Comparison of ENCODE assay signal across 19 cellular contexts in the genomic region with DNA sequence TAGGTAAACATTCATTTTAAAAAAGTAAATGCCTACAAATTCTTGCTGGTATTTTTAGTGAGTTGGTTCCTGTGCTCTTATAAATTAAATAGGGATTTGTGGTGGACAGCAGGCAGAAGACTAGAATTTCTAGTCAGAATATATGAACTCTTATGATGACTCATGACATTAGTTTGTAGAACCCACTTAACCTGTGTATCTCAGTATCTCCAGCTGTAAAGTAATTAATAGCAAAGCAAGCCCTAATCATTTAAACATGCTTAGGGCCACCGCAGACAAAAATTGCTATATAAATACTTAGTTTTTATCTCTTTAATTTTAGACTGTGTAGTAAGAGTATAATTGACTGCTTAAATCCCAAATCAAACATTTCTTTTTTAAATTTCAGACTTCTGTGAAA. TPM values are rescaled to one million over a fixed set of nuclear protein-coding genes. Genes with fewer than 3 reads are reported as not detected.
A peak's percentile ranks its signal among the peaks of the same experiment; 100 is the strongest.
DNase-seq lines count a peak whose midpoint lies in the region; ATAC-seq and TF ChIP-seq lines count a peak whose summit lies in the region.
"Had no signal": no experiment of that assay in that cellular context is flagged by ENCODE, and none has a peak within 500 bp of the region (broad histone marks: within the 10 kb centered on the region; RNA-seq: fewer than 3 reads in every experiment).

No MANE protein-coding gene starts in this region.

- DNase-seq in mammary epithelial cell: peak; percentile 21
- no peak for DNase-seq in MCF 10A (ENCODE audit: unreplicated experiment)
- DNase-seq in SK-N-SH: no peak
- DNase-seq in HAP-1 (ENCODE audit: low spot score in 2 of 2): no peak
- no peak for DNase-seq in DMS153 treated with DMSO at 0.1 percent for 48 hours (lab: John Stamatoyannopoulos, UW; ENCODE audit: unreplicated experiment)
- DNase-seq: activated CD8-positive, alpha-beta T cell treated with anti-CD3 and anti-CD28 coated beads for 36 hours; caudate nucleus; CD4-positive, alpha-beta memory T cell; effector memory CD8-positive, alpha-beta T cell; left lung; NCI-H1694 treated with DMSO at 0.1 percent for 48 hours; NCI-H446; stimulated activated CD4-positive, alpha-beta T cell treated with anti-CD3 and anti-CD28 coated beads, Interleukin-12 subunit alpha, Interleukin-12 subunit beta, amount 100 ng/mL, for 4 hours; stimulated activated naive CD4-positive, alpha-beta T cell; trophoblast cell had no signal

- dilution Hi-C loops in mammary epithelial cell (cut with HindIII; ENCODE audit: low sequenced_read_pairs): no loop called here

- H3K27me3 ChIP-seq in mammary epithelial cell (ENCODE audit: insufficient read depth, low read length): no peaks in the 10 kb centered on the region
- H3K27me3 ChIP-seq in SK-N-SH (ENCODE audit: insufficient read depth): no peaks in the 10 kb centered on the region
- no peaks in the 10 kb centered on the region for H3K27me3 ChIP-seq in iPS-20b (ENCODE audit: insufficient read depth, low read length)
- H3K27me3 ChIP-seq in HAP-1 (ENCODE audit: low read depth): no peaks in the 10 kb centered on the region
- no peaks in the 10 kb centered on the region for H3K27me3 ChIP-seq in gastroesophageal sphincter
- H3K27me3 ChIP-seq: left lung, SJSA1 had no signal

- WGBS in mammary epithelial cell (ENCODE audit: low coverage, missing lambda C conversion rate): 100% methylated on average over 1 of the region's 1 CpG
- WGBS in SK-N-SH (ENCODE audit: low lambda C conversion rate): 15% methylated on average over 1 of the region's 1 CpG
- 46 to 82% methylated on average over 1 of the region's 1 CpG for WGBS in gastroesophageal sphincter (ENCODE audit: low coverage in 1 of 2), 2 donors

- no peak overlapping the region for H3K27ac Mint-ChIP-seq in MCF 10A (ENCODE audit: low read depth, unreplicated experiment)
- H3K27ac Mint-ChIP-seq: activated CD8-positive, alpha-beta T cell treated with anti-CD3 and anti-CD28 coated beads for 36 hours; effector memory CD8-positive, alpha-beta T cell had no signal

- TF ChIP-seq RAD21 in SK-N-SH (IDR thresholded peaks at IDR 0.05; ENCODE audit: low read length): no peak

- H3K9me3 ChIP-seq in mammary epithelial cell (replicated peaks; ENCODE audit: insufficient read depth, low read length): no peaks in the 10 kb centered on the region
- no peaks in the 10 kb centered on the region for H3K9me3 ChIP-seq in SK-N-SH
- H3K9me3 ChIP-seq in iPS-20b (ENCODE audit: insufficient read depth, low read depth, low read length): no peaks in the 10 kb centered on the region
- H3K9me3 ChIP-seq in HAP-1: no peaks in the 10 kb centered on the region
- H3K9me3 ChIP-seq in gastroesophageal sphincter: no peaks in the 10 kb centered on the region
- H3K9me3 ChIP-seq: left lung, SJSA1 had no signal

- H3K4me3 ChIP-seq in mammary epithelial cell (replicated peaks in 1 of 3; ENCODE audit: insufficient read depth in 1 of 3, low read depth in 2 of 3, low read length in 3 of 3): peak overlapping the region; percentile 6 to 81 (median 79)
- no peak overlapping the region for H3K4me3 ChIP-seq in SK-N-SH (ENCODE audit: low read depth in 2 of 2, low read length in 1 of 2)
- peak overlapping the region; percentile 94; the same call in 1 of the 2 replicates for H3K4me3 ChIP-seq in iPS-20b (ENCODE audit: low read length)
- no peak overlapping the region for H3K4me3 ChIP-seq in HAP-1
- no peak overlapping the region for H3K4me3 ChIP-seq in gastroesophageal sphincter
- H3K4me3 ChIP-seq: SJSA1 had no signal

- H3K36me3 Mint-ChIP-seq in MCF 10A (ENCODE audit: insufficient read depth, unreplicated experiment): peaks cover 5% of the 10 kb centered on the region

- in situ Hi-C loops in mammary epithelial cell (cut with MboI; ENCODE audit: low sequenced_read_pairs in 2 of 2): no loop called here
- in situ Hi-C loops in HAP-1 (cut with MboI; ENCODE audit: low sequenced_read_pairs): no loop called here

- TF ChIP-seq EP300 in SK-N-SH (IDR thresholded peaks at IDR 0.05; ENCODE audit: borderline replicate concordance in 1 of 2, low read depth in 1 of 2, low read length in 1 of 2) (no peak), gastroesophageal sphincter (IDR thresholded peaks at IDR 0.05) (no peak)

- H3K27me3 Mint-ChIP-seq in MCF 10A (ENCODE audit: insufficient read depth, unreplicated experiment): no peaks in the 10 kb centered on the region
- H3K27me3 Mint-ChIP-seq: activated CD8-positive, alpha-beta T cell treated with anti-CD3 and anti-CD28 coated beads for 36 hours; CD4-positive, alpha-beta memory T cell; effector memory CD8-positive, alpha-beta T cell had no signal

- H3K27ac ChIP-seq in mammary epithelial cell (ENCODE audit: insufficient read depth, low read depth, low read length) (no peak overlapping the region), SK-N-SH (ENCODE audit: low read depth in 2 of 2, low read length in 1 of 2) (no peak overlapping the region), iPS-20b (ENCODE audit: low read length) (no peak overlapping the region), gastroesophageal sphincter (no peak overlapping the region)
- H3K27ac ChIP-seq: left lung, SJSA1 had no signal

- peaks cover 7% of the 10 kb centered on the region for H3K4me1 ChIP-seq in mammary epithelial cell (ENCODE audit: insufficient read depth, low read length)
- H3K4me1 ChIP-seq in SK-N-SH (ENCODE audit: control insufficient read depth in 1 of 2, insufficient read depth in 2 of 2, low read depth in 1 of 2, low read length in 1 of 2): peaks cover 0 to 8% of the 10 kb centered on the region in 2 experiments; a peak in 3 of 4 replicates
- no peaks in the 10 kb centered on the region; the same call in 1 of the 2 replicates for H3K4me1 ChIP-seq in iPS-20b (ENCODE audit: insufficient read depth, low read length)
- peaks cover 15% of the 10 kb centered on the region for H3K4me1 ChIP-seq in HAP-1
- peaks cover 0 to 33% (median 11%) of the 10 kb centered on the region in 3 donors for H3K4me1 ChIP-seq in gastroesophageal sphincter

- no peaks in the 10 kb centered on the region for H3K9me2 ChIP-seq in SK-N-SH

- H3K4me1 Mint-ChIP-seq in MCF 10A (ENCODE audit: insufficient read depth, unreplicated experiment): no peaks in the 10 kb centered on the region

- H4K20me1 ChIP-seq in mammary epithelial cell (ENCODE audit: insufficient read depth, low read length) (no peaks in the 10 kb centered on the region), SK-N-SH (ENCODE audit: insufficient read depth) (no peaks in the 10 kb centered on the region)

- H3K36me3 ChIP-seq in mammary epithelial cell (ENCODE audit: insufficient read depth, low read length): peaks cover 3% of the 10 kb centered on the region
- peaks cover 0 to 7% of the 10 kb centered on the region in 2 experiments for H3K36me3 ChIP-seq in SK-N-SH (replicated peaks in 1 of 2; ENCODE audit: control insufficient read depth in 1 of 2, insufficient read depth in 2 of 2, low read length in 1 of 2)
- peaks cover 30% of the 10 kb centered on the region for H3K36me3 ChIP-seq in iPS-20b (ENCODE audit: insufficient read depth, low read depth, low read length)
- H3K36me3 ChIP-seq in HAP-1 (replicated peaks): peaks cover 19% of the 10 kb centered on the region
- peaks cover 0 to 24% of the 10 kb centered on the region in 2 donors for H3K36me3 ChIP-seq in gastroesophageal sphincter

- CTCF ChIA-PET in mammary epithelial cell (lab: Charles Lee; ENCODE audit: low non-redundant PET): no interaction called here
- CTCF ChIA-PET in MCF 10A (lab: Yijun Ruan, JAX): interaction anchor here (0.8 kb wide), 1 partner anchor 194 kb away, joined by 3 read pairs; no protein-coding TSS in a partner anchor
- CTCF ChIA-PET in SK-N-SH (lab: Yijun Ruan, JAX): interaction anchor here (0.9 kb wide), 1 partner anchor 60 kb away, joined by 3 read pairs; no protein-coding TSS in a partner anchor

- POLR2A ChIA-PET in MCF 10A (lab: Yijun Ruan, JAX) (interaction anchor here (1.1 to 5.3 kb wide), 5 partner anchors 17 to 253 kb away, joined by 3 to 97 read pairs (median 22); partner anchors contain the start of gene SMAP1), SK-N-SH (lab: Yijun Ruan, JAX) (no interaction called here)

- H3K79me2 ChIP-seq in mammary epithelial cell (ENCODE audit: insufficient read depth, low read length): peaks cover 58% of the 10 kb centered on the region
- H3K79me2 ChIP-seq in SK-N-SH (ENCODE audit: insufficient read depth): peaks cover 4% of the 10 kb centered on the region

- no peak overlapping the region for H3K9ac ChIP-seq in mammary epithelial cell (ENCODE audit: insufficient read depth, low read length)
- no peak overlapping the region for H3K9ac ChIP-seq in SK-N-SH
- H3K9ac ChIP-seq in iPS-20b (ENCODE audit: low read depth, low read length): peak overlapping the region; percentile 8; the same call in 1 of the 2 replicates

- H2AFZ ChIP-seq in mammary epithelial cell (ENCODE audit: low read depth, low read length) (no peak overlapping the region), SK-N-SH (ENCODE audit: low read depth) (no peak overlapping the region)

- H3K4me3 Mint-ChIP-seq in MCF 10A (ENCODE audit: unreplicated experiment): no peak overlapping the region

- intact Hi-C loops in mammary epithelial cell (cut with micrococcal nuclease) (no loop called here), MCF 10A (cut with micrococcal nuclease) (loop anchor here (1.0 kb wide), 1 partner anchor 103 kb away; no protein-coding TSS in a partner anchor)

- H3K9me3 Mint-ChIP-seq in MCF 10A (ENCODE audit: unreplicated experiment): no peaks in the 10 kb centered on the region
- H3K9me3 Mint-ChIP-seq: activated CD8-positive, alpha-beta T cell treated with anti-CD3 and anti-CD28 coated beads for 36 hours; effector memory CD8-positive, alpha-beta T cell had no signal

- BruUV-seq in mammary epithelial cell (replicated peaks; lab: Mats Ljungman, UMichigan): no TSS peak
- no TSS peak for BruUV-seq in MCF 10A (replicated peaks; lab: Mats Ljungman, UMichigan)

- peak overlapping the region; percentile 94 for H3K4me2 ChIP-seq in mammary epithelial cell (ENCODE audit: insufficient read depth, low read depth, low read length)
- no peak overlapping the region for H3K4me2 ChIP-seq in SK-N-SH

- no peak for ATAC-seq in gastroesophageal sphincter
- no peak for ATAC-seq in GM18502 (IDR thresholded peaks at IDR 0.05; ENCODE audit: poor library complexity, unreplicated experiment)
- ATAC-seq: activated CD8-positive, alpha-beta T cell treated with anti-CD3 and anti-CD28 coated beads for 36 hours; effector memory CD8-positive, alpha-beta T cell; left lung had no signal

- TF ChIP-seq POLR2A in gastroesophageal sphincter (IDR thresholded peaks at IDR 0.05): no peak

- peaks cover 5% of the 10 kb centered on the region for H3F3A ChIP-seq in SK-N-SH (replicated peaks; ENCODE audit: insufficient read depth)

- TF ChIP-seq CTCF in mammary epithelial cell (conservative IDR thresholded peaks at IDR 0.05 in 1 of 2, IDR thresholded peaks at IDR 0.05 in 1 of 2; ENCODE audit: extremely low read depth in 1 of 2, insufficient read depth in 1 of 2, low read depth in 1 of 2, low read length in 2 of 2): no peak
- TF ChIP-seq CTCF in MCF 10A (IDR thresholded peaks at IDR 0.05; ENCODE audit: unreplicated experiment): no peak
- no peak for TF ChIP-seq CTCF in SK-N-SH (IDR thresholded peaks at IDR 0.05)
- TF ChIP-seq CTCF in gastroesophageal sphincter (IDR thresholded peaks at IDR 0.05): no peak

RNA-seq across cellular contexts. Expression of gene FAM135A, which starts 2.4 kb away (rescaled TPM):
- 10 to 100 TPM; 21.2 to 30.0 TPM for total RNA-seq in mammary epithelial cell
- polyA plus RNA-seq in mammary epithelial cell: 13.2 TPM
- polyA minus RNA-seq in mammary epithelial cell: 11.3 TPM
- 20.4 and 22.0 TPM in 2 replicates for total RNA-seq in MCF 10A (2022)
- polyA plus RNA-seq in SK-N-SH (2012; rRNA removed): 2.6 and 3.4 TPM in 2 replicates
- polyA plus RNA-seq in SK-N-SH (2012; cell fraction: cytosol; rRNA removed): 3.5 and 4.0 TPM in 2 replicates
- polyA plus RNA-seq in SK-N-SH (2012; cell fraction: nucleus; rRNA removed): 3.0 and 6.1 TPM in 2 replicates
- total RNA-seq in gastroesophageal sphincter: 10 to 100 TPM; 15.4 to 37.0 (median 29.9) TPM

Comparison
In these comparisons a context has a peak if more than half of its experiments do, and no peak if none do; other contexts are left out.
1. H3K4me3 ChIP-seq: peak in mammary epithelial cell (3 of 3) and iPS-20b (single experiment); none in SK-N-SH (0 of 2), HAP-1 (single experiment) and gastroesophageal sphincter (0 of 2).